20 cellular contexts compared by ENCODE assay signal in genomic region chr4:52102587-52102986, GRCh38. TPM values are rescaled to one million over a fixed set of nuclear protein-coding genes. Genes with fewer than 3 reads are reported as not detected.
DNase-seq lines count a peak whose midpoint lies in the region; ATAC-seq, FAIRE-seq and TF ChIP-seq lines count a peak whose summit lies in the region.
"Had no signal": no experiment of that assay in that cellular context is flagged by ENCODE, and none has a peak within 500 bp of the region (broad histone marks: within the 10 kb centered on the region; RNA-seq: fewer than 3 reads in every experiment).

No MANE protein-coding gene starts in this region.

- peaks cover 6% of the 10 kb centered on the region for H3K4me1 ChIP-seq in RWPE2 (ENCODE audit: insufficient read depth, poor library complexity, severe bottlenecking)
- H3K4me1 ChIP-seq: BLaER1, colonic mucosa, spleen had no signal

- no peak overlapping the region for H3K4me3 ChIP-seq in RWPE2 (ENCODE audit: severe bottlenecking)
- H3K4me3 ChIP-seq in fibroblast of pulmonary artery (replicated peaks; ENCODE audit: low read depth, low read length), result no peak overlapping the region
- H3K4me3 ChIP-seq: BLaER1, colonic mucosa, mucosa of descending colon, psoas muscle, spleen had no signal

- no peaks in the 10 kb centered on the region for H3K36me3 Mint-ChIP-seq in activated naive CD4-positive, alpha-beta T cell treated with anti-CD3 and anti-CD28 coated beads, Interleukin-2, amount 50 U/mL, for 72 hours
- no peaks in the 10 kb centered on the region for H3K36me3 Mint-ChIP-seq in activated naive CD4-positive, alpha-beta T cell treated with anti-CD3 and anti-CD28 coated beads, Interleukin-2, amount 10 ng/mL, durations not matched to agents 7 days and 5 days

- H3K4me3 Mint-ChIP-seq in activated naive CD4-positive, alpha-beta T cell treated with anti-CD3 and anti-CD28 coated beads, Interleukin-2, amount 10 ng/mL, durations not matched to agents 7 days and 5 days, result no peak overlapping the region
- H3K4me3 Mint-ChIP-seq: activated CD4-positive, alpha-beta T cell treated with anti-CD3 and anti-CD28 coated beads, Interleukin-2, amount 10 ng/mL, durations not matched to agents 24 days and 14 days had no signal

- FAIRE-seq in urothelium cell line (lab: Jason Lieb, UNC), result peak; percentile 53
- FAIRE-seq: endometrium had no signal

- no peaks in the 10 kb centered on the region for H3K36me3 ChIP-seq in RWPE2 (ENCODE audit: low read depth)
- H3K36me3 ChIP-seq: BLaER1, colonic mucosa, spleen had no signal

- no peaks in the 10 kb centered on the region for H3K4me1 Mint-ChIP-seq in activated naive CD4-positive, alpha-beta T cell treated with anti-CD3 and anti-CD28 coated beads, Interleukin-2, amount 10 ng/mL, durations not matched to agents 7 days and 5 days
- H3K4me1 Mint-ChIP-seq: activated CD4-positive, alpha-beta T cell treated with anti-CD3 and anti-CD28 coated beads, Interleukin-2, amount 10 ng/mL, durations not matched to agents 24 days and 14 days had no signal

- DNase-seq in activated naive CD4-positive, alpha-beta T cell treated with anti-CD3 and anti-CD28 coated beads, Interleukin-2, amount 50 U/mL, for 72 hours (ENCODE audit: low spot score in 2 of 2), result no peak
- no peak for DNase-seq in activated naive CD4-positive, alpha-beta T cell treated with anti-CD3 and anti-CD28 coated beads, Interleukin-2, amount 10 ng/mL, durations not matched to agents 7 days and 5 days
- DNase-seq in RWPE2 (ENCODE audit: low spot score) (no peak), fibroblast of pulmonary artery (ENCODE audit: low read depth) (peak; percentile 19), urothelium cell line (ENCODE audit: low spot score) (peak; percentile 16), NCI-H2227 (lab: John Stamatoyannopoulos, UW; ENCODE audit: unreplicated experiment) (no peak), RPMI8226 (no peak)
- DNase-seq: activated CD4-positive, alpha-beta T cell treated with anti-CD3 and anti-CD28 coated beads, Interleukin-2, amount 10 ng/mL, durations not matched to agents 24 days and 14 days; activated naive CD4-positive, alpha-beta T cell; activated T-cell treated with anti-CD3 and anti-CD28 coated beads for 4 hours; colonic mucosa; left ventricle myocardium superior; mucosa of descending colon; psoas muscle; spleen; stimulated activated CD8-positive, alpha-beta memory T cell treated with anti-CD3 and anti-CD28 coated beads, Interleukin-4, amount 100 ng/mL, for 48 hours; substantia nigra had no signal

- CTCF ChIA-PET in activated naive CD4-positive, alpha-beta T cell treated with anti-CD3 and anti-CD28 coated beads, Interleukin-2, amount 10 ng/mL, durations not matched to agents 7 days and 5 days (lab: Charles Lee), result interaction anchor here (0.9 kb wide), 1 partner anchor 15 kb away, joined by 3 read pairs; no protein-coding TSS in a partner anchor

- H3K27me3 Mint-ChIP-seq in activated naive CD4-positive, alpha-beta T cell treated with anti-CD3 and anti-CD28 coated beads, Interleukin-2, amount 10 ng/mL, durations not matched to agents 7 days and 5 days, result peaks cover 4% of the 10 kb centered on the region

- ATAC-seq in activated naive CD4-positive, alpha-beta T cell treated with anti-CD3 and anti-CD28 coated beads, Interleukin-2, amount 50 U/mL, for 72 hours, result peak; percentile 28 to 69
- ATAC-seq in RWPE2 (ENCODE audit: low read depth) (peak; percentile 78), GM18873 (IDR thresholded peaks at IDR 0.05; ENCODE audit: low FRiP score, unreplicated experiment) (no peak)
- ATAC-seq: left ventricle myocardium superior, mucosa of descending colon, psoas muscle had no signal

- no peaks in the 10 kb centered on the region for H3K9me3 Mint-ChIP-seq in activated naive CD4-positive, alpha-beta T cell treated with anti-CD3 and anti-CD28 coated beads, Interleukin-2, amount 50 U/mL, for 72 hours
- no peaks in the 10 kb centered on the region for H3K9me3 Mint-ChIP-seq in activated naive CD4-positive, alpha-beta T cell treated with anti-CD3 and anti-CD28 coated beads, Interleukin-2, amount 10 ng/mL, durations not matched to agents 7 days and 5 days
- H3K9me3 Mint-ChIP-seq: activated CD4-positive, alpha-beta T cell treated with anti-CD3 and anti-CD28 coated beads, Interleukin-2, amount 10 ng/mL, durations not matched to agents 24 days and 14 days had no signal

- TF ChIP-seq CTCF in RWPE2 (IDR thresholded peaks at IDR 0.05; ENCODE audit: poor library complexity, severe bottlenecking) (no peak), fibroblast of pulmonary artery (IDR thresholded peaks at IDR 0.05; ENCODE audit: low read length, missing control alignments) (no peak)

- H3K27me3 ChIP-seq in RWPE2 (ENCODE audit: insufficient read depth, poor library complexity, severe bottlenecking), result no peaks in the 10 kb centered on the region
- H3K27me3 ChIP-seq: BLaER1, colonic mucosa, spleen had no signal

- no peaks in the 10 kb centered on the region for H3K9me3 ChIP-seq in RWPE2 (ENCODE audit: severe bottlenecking)
- H3K9me3 ChIP-seq: BLaER1, colonic mucosa, mucosa of descending colon, psoas muscle, spleen had no signal

- H3K27ac Mint-ChIP-seq in activated naive CD4-positive, alpha-beta T cell treated with anti-CD3 and anti-CD28 coated beads, Interleukin-2, amount 50 U/mL, for 72 hours, result no peak overlapping the region
- no peak overlapping the region for H3K27ac Mint-ChIP-seq in activated naive CD4-positive, alpha-beta T cell treated with anti-CD3 and anti-CD28 coated beads, Interleukin-2, amount 10 ng/mL, durations not matched to agents 7 days and 5 days
- H3K27ac Mint-ChIP-seq: activated CD4-positive, alpha-beta T cell treated with anti-CD3 and anti-CD28 coated beads, Interleukin-2, amount 10 ng/mL, durations not matched to agents 24 days and 14 days had no signal

- H3K27ac ChIP-seq in RWPE2 (ENCODE audit: poor library complexity, severe bottlenecking), result no peak overlapping the region
- H3K27ac ChIP-seq: BLaER1, colonic mucosa, psoas muscle, spleen had no signal

RNA-seq across cellular contexts. Expression of gene SPATA18, which starts 51.5 kb away (rescaled TPM):
- total RNA-seq in activated naive CD4-positive, alpha-beta T cell treated with anti-CD3 and anti-CD28 coated beads, Interleukin-2, amount 50 U/mL, for 72 hours, result under 1 TPM; 0.21 to 0.30 TPM

Comparison
In these comparisons a context has a peak if more than half of its experiments do, and no peak if none do; other contexts are left out.
1. DNase-seq: peak in fibroblast of pulmonary artery (single experiment) and urothelium cell line (single experiment); none in activated naive CD4-positive, alpha-beta T cell treated with anti-CD3 and anti-CD28 coated beads, Interleukin-2, amount 50 U/mL, for 72 hours (0 of 2), activated naive CD4-positive, alpha-beta T cell treated with anti-CD3 and anti-CD28 coated beads, Interleukin-2, amount 10 ng/mL, durations not matched to agents 7 days and 5 days (single experiment), RWPE2 (single experiment), NCI-H2227 (single experiment) and RPMI8226 (single experiment).